In genomic region chr1:3787347-3787710, GRCh38 we compare ENCODE assay signal across 16 cellular contexts. TPM values are rescaled to one million over a fixed set of nuclear protein-coding genes. Genes with fewer than 3 reads are reported as not detected.
DNase-seq lines count a peak whose midpoint lies in the region; ATAC-seq and TF ChIP-seq lines count a peak whose summit lies in the region.
"Had no signal": no experiment of that assay in that cellular context is flagged by ENCODE, and none has a peak within 500 bp of the region (broad histone marks: within the 10 kb centered on the region; RNA-seq: fewer than 3 reads in every experiment).

No MANE protein-coding gene starts in this region.

- H3K9me3 ChIP-seq in breast epithelium: no peaks in the 10 kb centered on the region
- H3K9me3 ChIP-seq: left lung, sigmoid colon, upper lobe of right lung had no signal

- no peaks in the 10 kb centered on the region for H3K27me3 Mint-ChIP-seq in central memory CD8-positive, alpha-beta T cell
- no peaks in the 10 kb centered on the region for H3K27me3 Mint-ChIP-seq in stimulated activated naive B cell treated with anti-CD40 and anti-IgM and Interleukin-4, amounts not matched to agents 10 μg/mL and 1 μg/mL and 100 μg/mL, for 72 hours

- DNase-seq in activated T-cell treated with anti-CD3 and anti-CD28 coated beads for 48 hours (ENCODE audit: low read depth) (peak; percentile 55), breast epithelium (ENCODE audit: low spot score in 2 of 2) (no peak), midbrain (lab: John Stamatoyannopoulos, UW) (no peak)
- no peak for DNase-seq in activated T-cell treated with anti-CD3 and anti-CD28 coated beads, Interleukin-2, amount 50 U/mL, for 1 hour
- DNase-seq in activated CD4-positive, alpha-beta T cell treated with anti-CD3 and anti-CD28 coated beads for 48 hours: peak; percentile 72
- peak in 1 of 2 donors; percentile 80 for DNase-seq in central memory CD8-positive, alpha-beta T cell (ENCODE audit: low spot score in 2 of 2)
- DNase-seq in stimulated activated naive B cell treated with anti-CD40 and anti-IgM and Interleukin-4, amounts not matched to agents 10 μg/mL and 1 μg/mL and 100 μg/mL, for 72 hours: no peak
- DNase-seq: brain microvascular endothelial cell, NCI-H2029, sigmoid colon, upper lobe of right lung had no signal

- no peak for TF ChIP-seq CTCF in breast epithelium (IDR thresholded peaks at IDR 0.05)

- peak; percentile 93 for ATAC-seq in central memory CD8-positive, alpha-beta T cell (replicated peaks; ENCODE audit: extremely low read depth, poor library complexity, severe bottlenecking)
- ATAC-seq in stimulated activated naive B cell treated with anti-CD40 and anti-IgM and Interleukin-4, amounts not matched to agents 10 μg/mL and 1 μg/mL and 100 μg/mL, for 72 hours (replicated peaks): peak in 1 of 2 donors; percentile 43
- no peak for ATAC-seq in GM18907 (IDR thresholded peaks at IDR 0.05; ENCODE audit: unreplicated experiment)
- ATAC-seq: left lung, upper lobe of right lung had no signal

- peaks cover 20% of the 10 kb centered on the region for H3K4me1 Mint-ChIP-seq in central memory CD8-positive, alpha-beta T cell
- H3K4me1 Mint-ChIP-seq in stimulated activated naive B cell treated with anti-CD40 and anti-IgM and Interleukin-4, amounts not matched to agents 10 μg/mL and 1 μg/mL and 100 μg/mL, for 72 hours: peaks cover 12 to 18% of the 10 kb centered on the region in 2 donors
- H3K4me1 Mint-ChIP-seq: neural crest cell had no signal

- intact Hi-C loops in breast epithelium (cut with DNase I; ENCODE audit: low total_unique reads): no loop called here

- no peak overlapping the region for H3K27ac ChIP-seq in breast epithelium
- H3K27ac ChIP-seq: brain microvascular endothelial cell, left lung, sigmoid colon, upper lobe of right lung had no signal

- peaks cover 5% of the 10 kb centered on the region for H3K36me3 ChIP-seq in breast epithelium

- peak overlapping the region; percentile 80 for H3K4me3 Mint-ChIP-seq in central memory CD8-positive, alpha-beta T cell
- no peak overlapping the region for H3K4me3 Mint-ChIP-seq in stimulated activated naive B cell treated with anti-CD40 and anti-IgM and Interleukin-4, amounts not matched to agents 10 μg/mL and 1 μg/mL and 100 μg/mL, for 72 hours
- H3K4me3 Mint-ChIP-seq: neural crest cell had no signal

- peaks cover 48% of the 10 kb centered on the region for H3K36me3 Mint-ChIP-seq in central memory CD8-positive, alpha-beta T cell (ENCODE audit: insufficient read depth)
- peaks cover 29 to 41% of the 10 kb centered on the region in 2 donors for H3K36me3 Mint-ChIP-seq in stimulated activated naive B cell treated with anti-CD40 and anti-IgM and Interleukin-4, amounts not matched to agents 10 μg/mL and 1 μg/mL and 100 μg/mL, for 72 hours

- H3K4me1 ChIP-seq in breast epithelium: peaks cover 0 to 6% of the 10 kb centered on the region in 2 donors
- H3K4me1 ChIP-seq: upper lobe of right lung had no signal

- H3K9me3 Mint-ChIP-seq in central memory CD8-positive, alpha-beta T cell: no peaks in the 10 kb centered on the region
- no peaks in the 10 kb centered on the region for H3K9me3 Mint-ChIP-seq in stimulated activated naive B cell treated with anti-CD40 and anti-IgM and Interleukin-4, amounts not matched to agents 10 μg/mL and 1 μg/mL and 100 μg/mL, for 72 hours
- H3K9me3 Mint-ChIP-seq: neural crest cell had no signal

- H3K27ac Mint-ChIP-seq in central memory CD8-positive, alpha-beta T cell (ENCODE audit: low read depth): peak overlapping the region; percentile 97
- H3K27ac Mint-ChIP-seq in stimulated activated naive B cell treated with anti-CD40 and anti-IgM and Interleukin-4, amounts not matched to agents 10 μg/mL and 1 μg/mL and 100 μg/mL, for 72 hours: peak overlapping the region; percentile 2

- no peak for TF ChIP-seq POLR2A in breast epithelium (IDR thresholded peaks at IDR 0.05)

- H3K4me3 ChIP-seq in breast epithelium: no peak overlapping the region
- H3K4me3 ChIP-seq: left lung, sigmoid colon, upper lobe of right lung had no signal

- no peaks in the 10 kb centered on the region for H3K27me3 ChIP-seq in breast epithelium
- H3K27me3 ChIP-seq: brain microvascular endothelial cell, left lung, sigmoid colon, upper lobe of right lung had no signal

RNA-seq across cellular contexts. Expression of gene LRRC47, which starts 9.0 kb away (rescaled TPM):
- total RNA-seq in breast epithelium: 10 to 100 TPM; 31.5 to 34.2 (median 34.2) TPM

RNA-seq across cellular contexts. Expression of gene SMIM1, which starts 14.8 kb away (rescaled TPM):
- 1 to 10 TPM; 1.3 to 4.7 (median 4.6) TPM for total RNA-seq in breast epithelium
- total RNA-seq: LHCN-M2 had no signal

RNA-seq across cellular contexts. Expression of gene CCDC27, which starts 35.1 kb away (rescaled TPM):
- total RNA-seq in breast epithelium: not detected
- total RNA-seq: activated CD8-positive, alpha-beta memory T cell treated with anti-CD3 and anti-CD28 coated beads for 36 hours; left lung; LHCN-M2; neural crest cell; sigmoid colon; upper lobe of right lung had no signal

Comparison
In these comparisons a context has a peak if more than half of its experiments do, and no peak if none do; other contexts are left out.
1. DNase-seq: peak in activated T-cell treated with anti-CD3 and anti-CD28 coated beads for 48 hours (single experiment) and activated CD4-positive, alpha-beta T cell treated with anti-CD3 and anti-CD28 coated beads for 48 hours (single experiment); none in activated T-cell treated with anti-CD3 and anti-CD28 coated beads, Interleukin-2, amount 50 U/mL, for 1 hour (single experiment), stimulated activated naive B cell treated with anti-CD40 and anti-IgM and Interleukin-4, amounts not matched to agents 10 μg/mL and 1 μg/mL and 100 μg/mL, for 72 hours (single experiment), breast epithelium (0 of 2) and midbrain (single experiment).